In the genomic region with DNA sequence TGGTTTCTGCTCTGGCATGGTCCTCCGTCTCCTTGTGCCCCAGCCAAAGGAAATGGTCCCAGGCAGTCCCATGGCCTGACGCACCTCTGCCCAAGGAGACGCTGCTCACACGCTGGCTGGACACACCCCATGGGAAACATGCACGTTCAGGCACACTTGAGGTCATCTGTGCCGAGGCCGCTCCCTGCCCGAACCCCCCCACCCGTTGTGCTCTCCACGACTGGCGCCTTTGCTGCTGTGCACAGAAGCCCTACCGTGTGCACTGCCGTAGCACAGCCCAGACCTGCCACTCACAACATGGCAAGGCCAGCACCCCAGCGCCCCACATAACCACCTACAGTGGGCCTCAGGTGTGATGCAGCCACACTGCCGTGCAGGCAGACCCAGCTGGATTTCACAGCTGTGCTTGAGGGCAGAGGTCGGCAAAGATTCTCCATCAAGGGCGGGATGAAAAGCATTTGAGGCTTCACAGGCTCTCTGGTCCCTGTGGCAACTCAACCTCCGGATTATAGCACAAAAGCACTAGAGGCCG, we compare ENCODE assay signal across 17 cellular contexts.
"Had no signal": no experiment of that assay in that cellular context is flagged by ENCODE, and none has a peak within 500 bp of the region (broad histone marks: within the 10 kb centered on the region; RNA-seq: fewer than 3 reads in every experiment).

No MANE protein-coding gene starts in this region.

- H3K27ac Mint-ChIP-seq: activated naive CD4-positive, alpha-beta T cell treated with anti-CD3 and anti-CD28 coated beads, Interleukin-2, amount 50 U/mL, for 72 hours; activated T-helper 1 cell treated with anti-CD3 and anti-CD28 coated beads, Interleukin-12 subunit alpha, Interleukin-12 subunit beta, Interleukin-2, Interleukin-4 antibody, amounts not matched to agents 30 ng/mL and 10 ng/mL and 1 ng/mL, durations not matched to agents 14 hours and 24 hours and 36 hours; nephron; stimulated activated naive B cell treated with anti-CD40 and anti-IgM and Interleukin-4, amounts not matched to agents 10 μg/mL and 1 μg/mL and 100 μg/mL, for 72 hours had no signal

- H3K36me3 ChIP-seq: esophagus squamous epithelium, gastroesophageal sphincter, left lung had no signal

- H3K4me3 ChIP-seq: esophagus squamous epithelium, gastroesophageal sphincter, left lung had no signal

- H3K36me3 Mint-ChIP-seq: activated naive CD4-positive, alpha-beta T cell treated with anti-CD3 and anti-CD28 coated beads, Interleukin-2, amount 50 U/mL, for 72 hours; brain; stimulated activated naive B cell treated with anti-CD40 and anti-IgM and Interleukin-4, amounts not matched to agents 10 μg/mL and 1 μg/mL and 100 μg/mL, for 72 hours had no signal

- ATAC-seq: activated naive CD4-positive, alpha-beta T cell treated with anti-CD3 and anti-CD28 coated beads, Interleukin-2, amount 50 U/mL, for 72 hours; gastroesophageal sphincter; left lung; sciatic nerve; stimulated activated naive B cell treated with anti-CD40 and anti-IgM and Interleukin-4, amounts not matched to agents 10 μg/mL and 1 μg/mL and 100 μg/mL, for 72 hours had no signal

- H3K4me1 ChIP-seq: left lung had no signal

- H3K4me3 Mint-ChIP-seq: activated T-helper 1 cell treated with anti-CD3 and anti-CD28 coated beads, Interleukin-12 subunit alpha, Interleukin-12 subunit beta, Interleukin-2, Interleukin-4 antibody, amounts not matched to agents 30 ng/mL and 10 ng/mL and 1 ng/mL, durations not matched to agents 14 hours and 24 hours and 36 hours; brain; nephron; stimulated activated naive B cell treated with anti-CD40 and anti-IgM and Interleukin-4, amounts not matched to agents 10 μg/mL and 1 μg/mL and 100 μg/mL, for 72 hours had no signal

- DNase-seq: activated CD4-positive, CD25-positive, alpha-beta regulatory T cell treated with anti-CD3 and anti-CD28 coated beads, Interleukin-2, amount 50 U/mL, for 72 hours; activated gamma-delta T cell; esophagus squamous epithelium; midbrain; SIG-M5; small intestine; stimulated activated CD4-positive, alpha-beta T cell treated with anti-CD3 and anti-CD28 coated beads, Interleukin-15, amount 100 ng/mL, for 24 hours; stimulated activated naive B cell treated with anti-CD40 and anti-IgM and Interleukin-4, amounts not matched to agents 10 μg/mL and 1 μg/mL and 100 μg/mL, for 72 hours; trophoblast cell had no signal

- H3K27ac ChIP-seq: esophagus squamous epithelium, gastroesophageal sphincter, left lung, VCaP had no signal

- H3K4me1 Mint-ChIP-seq: nephron had no signal
